In the genomic region with DNA sequence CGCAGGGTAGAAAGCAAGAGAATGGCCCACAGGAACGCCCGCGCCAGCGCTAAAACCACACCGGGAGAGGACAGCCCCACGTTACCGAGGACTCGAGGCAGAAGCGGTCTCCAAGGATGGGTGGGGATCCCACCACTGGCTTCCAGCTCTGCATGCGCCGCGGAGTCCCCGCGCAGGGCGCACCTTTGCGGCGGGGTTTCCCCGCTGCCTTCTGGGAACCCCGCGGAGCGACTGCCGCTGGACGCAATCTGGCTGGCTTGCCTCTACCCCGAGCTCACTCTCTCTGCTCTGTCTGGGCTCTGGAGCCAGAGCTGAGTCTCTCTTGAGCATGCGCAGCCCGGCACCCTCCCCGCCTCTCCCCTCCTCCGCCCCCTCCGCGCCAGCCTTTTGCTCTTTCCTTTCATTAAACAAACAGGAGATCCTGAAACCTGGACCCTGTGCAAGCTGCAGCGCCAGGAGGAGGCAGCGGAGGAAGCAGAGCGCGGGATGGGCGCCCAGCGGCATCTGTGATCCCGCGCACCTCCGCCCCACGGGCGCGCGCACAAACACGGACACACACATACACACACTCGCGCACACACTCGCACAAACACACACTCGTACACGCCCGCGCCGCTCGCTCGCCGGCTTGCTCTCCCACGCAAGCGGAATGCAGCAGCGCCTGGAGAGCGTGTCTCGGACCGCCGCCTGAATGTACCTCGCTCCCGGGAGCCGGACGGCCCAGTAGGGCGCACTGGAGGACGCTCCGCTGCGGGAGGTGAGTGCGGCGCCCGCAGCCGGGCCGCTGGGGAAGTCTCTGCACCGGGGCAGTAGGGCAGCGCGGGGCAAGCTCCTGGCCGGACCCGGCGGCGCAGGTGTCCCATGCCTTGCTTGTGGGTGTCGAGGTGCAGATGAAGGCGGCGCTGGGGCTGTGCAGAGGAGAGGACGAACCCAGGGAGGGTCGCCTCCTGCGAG, we compare ENCODE assay signal across 9 cellular contexts. TPM values are rescaled to one million over a fixed set of nuclear protein-coding genes. Genes with fewer than 3 reads are reported as not detected.
A peak's percentile ranks its signal among the peaks of the same experiment; 100 is the strongest.
DNase-seq lines count a peak whose midpoint lies in the region; ATAC-seq and TF ChIP-seq lines count a peak whose summit lies in the region.
"Had no signal": no experiment of that assay in that cellular context is flagged by ENCODE, and none has a peak within 500 bp of the region (broad histone marks: within the 10 kb centered on the region; RNA-seq: fewer than 3 reads in every experiment).

A gene (plus strand): TSS at position 382 of the 954 bp plus-strand sequence.

- TF ChIP-seq POLR2A in lower leg skin (IDR thresholded peaks at IDR 0.05) (no peak), thyroid gland (IDR thresholded peaks at IDR 0.05) (no peak)

- CTCF ChIA-PET in activated CD4-positive, alpha-beta T cell treated with anti-CD3 and anti-CD28 coated beads, Interleukin-2, amount 10 ng/mL, durations not matched to agents 7 days and 5 days (lab: Charles Lee), result interaction anchor here (1.0 kb wide), 1 partner anchor 10 kb away, joined by 3 read pairs; no protein-coding TSS in a partner anchor

- H3K27ac Mint-ChIP-seq in activated CD4-positive, alpha-beta T cell treated with anti-CD3 and anti-CD28 coated beads, Interleukin-2, amount 10 ng/mL, durations not matched to agents 7 days and 5 days, result no peak within 1 kb of the TSS
- no peak within 1 kb of the TSS for H3K27ac Mint-ChIP-seq in immature natural killer cell
- H3K27ac Mint-ChIP-seq: CD4-positive, CD25-positive, alpha-beta regulatory T cell had no signal

- no peaks in the 10 kb centered on the region for H3K9me3 Mint-ChIP-seq in activated CD4-positive, alpha-beta T cell treated with anti-CD3 and anti-CD28 coated beads, Interleukin-2, amount 10 ng/mL, durations not matched to agents 7 days and 5 days
- peaks cover under 1 to 28% (median 8%) of the 10 kb centered on the region in 6 donors for H3K9me3 Mint-ChIP-seq in immature natural killer cell

- H3K4me1 Mint-ChIP-seq in activated CD4-positive, alpha-beta T cell treated with anti-CD3 and anti-CD28 coated beads, Interleukin-2, amount 10 ng/mL, durations not matched to agents 7 days and 5 days, result no peaks in the 10 kb centered on the region
- H3K4me1 Mint-ChIP-seq in immature natural killer cell, result no peaks in the 10 kb centered on the region

- POLR2A ChIA-PET in activated CD4-positive, alpha-beta T cell treated with anti-CD3 and anti-CD28 coated beads, Interleukin-2, amount 10 ng/mL, durations not matched to agents 7 days and 5 days (lab: Charles Lee), result no interaction called here

- TF ChIP-seq CTCF in lower leg skin (IDR thresholded peaks at IDR 0.05) (no peak), thyroid gland (IDR thresholded peaks at IDR 0.05) (no peak)

- peak within 1 kb of the TSS; percentile 8 for H3K4me3 ChIP-seq in lower leg skin (ENCODE audit: low read depth, poor library complexity, severe bottlenecking)
- peak within 1 kb of the TSS in 1 of 3 donors; percentile 17 for H3K4me3 ChIP-seq in thyroid gland (replicated peaks in 1 of 3)

- H3K4me1 ChIP-seq in thyroid gland, result peaks cover 0 to 6% of the 10 kb centered on the region in 2 donors

- H3K9me3 ChIP-seq in thyroid gland, result no peaks in the 10 kb centered on the region

- no peaks in the 10 kb centered on the region for H3K36me3 ChIP-seq in thyroid gland

- DNase-seq in activated CD4-positive, alpha-beta T cell treated with anti-CD3 and anti-CD28 coated beads for 48 hours, result peak; percentile 11
- no peak for DNase-seq in activated CD4-positive, alpha-beta T cell treated with anti-CD3 and anti-CD28 coated beads, Interleukin-2, amount 10 ng/mL, durations not matched to agents 7 days and 5 days
- peak; percentile 87 for DNase-seq in NCI-H774 (lab: John Stamatoyannopoulos, UW)
- peak; percentile 47 for DNase-seq in dermis blood vessel endothelial cell
- no peak for DNase-seq in lower leg skin (ENCODE audit: low spot score in 2 of 2)
- peak; percentile 37 to 39 for DNase-seq in thyroid gland
- DNase-seq in immature natural killer cell, result no peak

- H3K27me3 Mint-ChIP-seq in activated CD4-positive, alpha-beta T cell treated with anti-CD3 and anti-CD28 coated beads, Interleukin-2, amount 10 ng/mL, durations not matched to agents 7 days and 5 days, result peaks cover 51% of the 10 kb centered on the region
- H3K27me3 Mint-ChIP-seq in immature natural killer cell (ENCODE audit: low read depth in 3 of 3), result peaks cover 3 to 6% (median 4%) of the 10 kb centered on the region in 3 donors

- ATAC-seq in HG03108 (IDR thresholded peaks at IDR 0.05; ENCODE audit: unreplicated experiment), result no peak

- no peaks in the 10 kb centered on the region for H3K27me3 ChIP-seq in thyroid gland

- H3K27ac ChIP-seq in thyroid gland, result no peak within 1 kb of the TSS

- WGBS in lower leg skin, 2 donors, result 1 to 2% methylated on average over 36 to 53 of the region's 89 CpGs
- WGBS in thyroid gland, 2 donors, result 1 to 4% methylated on average over 20 to 76 of the region's 89 CpGs

- no peak within 1 kb of the TSS for H3K4me3 Mint-ChIP-seq in activated CD4-positive, alpha-beta T cell treated with anti-CD3 and anti-CD28 coated beads, Interleukin-2, amount 10 ng/mL, durations not matched to agents 7 days and 5 days
- no peak within 1 kb of the TSS for H3K4me3 Mint-ChIP-seq in immature natural killer cell
- H3K4me3 Mint-ChIP-seq: CD4-positive, CD25-positive, alpha-beta regulatory T cell had no signal

- no peaks in the 10 kb centered on the region for H3K36me3 Mint-ChIP-seq in activated CD4-positive, alpha-beta T cell treated with anti-CD3 and anti-CD28 coated beads, Interleukin-2, amount 10 ng/mL, durations not matched to agents 7 days and 5 days (ENCODE audit: low read depth)
- H3K36me3 Mint-ChIP-seq in immature natural killer cell, result peaks cover 0 to 3% (median 0%) of the 10 kb centered on the region in 3 donors
- H3K36me3 Mint-ChIP-seq: CD4-positive, CD25-positive, alpha-beta regulatory T cell had no signal

- intact Hi-C loops in lower leg skin (cut with DNase I; ENCODE audit: low total_unique reads), result no loop called here
- intact Hi-C loops in thyroid gland (cut with DNase I), result no loop called here

RNA-seq across cellular contexts. Expression of the gene that starts here (rescaled TPM):
- not detected for total RNA-seq in activated CD4-positive, alpha-beta T cell treated with anti-CD3 and anti-CD28 coated beads, Interleukin-2, amount 10 ng/mL, durations not matched to agents 7 days and 5 days
- total RNA-seq in dermis blood vessel endothelial cell (not detected in 2 replicates), lower leg skin (1 to 10 TPM in 1 of 4 donors, under 1 TPM in 2, not detected in 1; 0.19 to 2.2 (median 0.39) TPM), thyroid gland (under 1 TPM in 2 of 4 donors, not detected in 2; 0.22 to 0.24 TPM)
- not detected for polyA plus RNA-seq in immature natural killer cell
- total RNA-seq: CD4-positive, CD25-positive, alpha-beta regulatory T cell had no signal
- polyA plus RNA-seq: CD4-positive, CD25-positive, alpha-beta regulatory T cell had no signal

Comparison
In these comparisons a context has a peak if more than half of its experiments do, and no peak if none do; other contexts are left out.
1. DNase-seq: peak in activated CD4-positive, alpha-beta T cell treated with anti-CD3 and anti-CD28 coated beads for 48 hours (single experiment) and NCI-H774 (single experiment); none in activated CD4-positive, alpha-beta T cell treated with anti-CD3 and anti-CD28 coated beads, Interleukin-2, amount 10 ng/mL, durations not matched to agents 7 days and 5 days (single experiment), lower leg skin (0 of 2) and immature natural killer cell (0 of 3).
2. Peak in DNase-seq in dermis blood vessel endothelial cell; RNA of the gene not detected or under 1 TPM.
3. Peak in DNase-seq in thyroid gland; RNA of the gene not detected or under 1 TPM.